Comparison of ENCODE assay signal across 8 cellular contexts in the genomic region with DNA sequence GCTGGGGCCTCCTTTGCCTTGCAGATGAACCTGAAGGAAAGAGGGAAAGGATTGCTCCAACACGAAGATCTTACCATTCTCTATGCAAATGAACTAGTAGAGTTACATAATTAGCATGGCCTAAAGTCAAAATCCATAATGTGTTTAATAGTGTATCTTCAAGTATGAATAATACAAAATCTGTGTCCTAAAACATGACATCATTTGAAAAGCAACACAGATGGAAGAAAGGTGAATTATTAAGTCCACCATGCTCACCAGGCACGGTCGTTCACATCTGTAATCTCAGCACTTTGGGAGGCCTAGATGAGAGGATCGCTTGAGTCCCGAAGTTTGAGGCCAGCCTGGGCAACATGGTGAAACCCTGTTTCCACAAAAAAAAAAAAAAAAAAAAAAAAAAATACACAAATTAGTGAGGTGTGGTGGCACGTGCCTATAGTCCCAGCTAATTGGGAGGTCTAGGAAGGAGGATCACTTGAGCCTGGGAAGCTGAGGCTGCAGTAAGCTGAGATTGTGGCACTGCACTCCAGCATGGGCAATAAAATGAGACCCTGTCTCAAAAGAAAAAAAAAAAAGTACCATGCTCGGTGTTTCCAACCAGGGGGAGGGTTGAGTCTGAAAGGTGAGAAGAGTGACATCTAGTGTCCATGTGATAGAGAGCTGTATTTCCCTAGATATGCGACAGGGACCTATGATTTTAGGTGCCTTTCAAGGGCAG. TPM values are rescaled to one million over a fixed set of nuclear protein-coding genes. Genes with fewer than 3 reads are reported as not detected.
DNase-seq lines count a peak whose midpoint lies in the region; ATAC-seq and TF ChIP-seq lines count a peak whose summit lies in the region.

No MANE protein-coding gene starts in this region.

- H3K9me3 ChIP-seq in SJCRH30 (replicated peaks), result no peaks in the 10 kb centered on the region

- TF ChIP-seq CTCF in LNCAP (IDR thresholded peaks at IDR 0.05) (peak; percentile 75), epithelial cell of proximal tubule (conservative IDR thresholded peaks at IDR 0.05; ENCODE audit: low read depth, low read length) (peak; percentile 81), neural crest cell (conservative IDR thresholded peaks at IDR 0.05) (peak; percentile 69)

- H3K27ac Mint-ChIP-seq in activated CD8-positive, alpha-beta memory T cell treated with anti-CD3 and anti-CD28 coated beads, Interleukin-2, amount 10 ng/mL, durations not matched to agents 7 days and 5 days, result no peak overlapping the region
- H3K27ac Mint-ChIP-seq in neural crest cell (ENCODE audit: unreplicated experiment), result no peak overlapping the region

- DNase-seq in activated CD8-positive, alpha-beta memory T cell treated with anti-CD3 and anti-CD28 coated beads, Interleukin-2, amount 10 ng/mL, durations not matched to agents 7 days and 5 days, result no peak
- no peak for DNase-seq in activated CD8-positive, alpha-beta memory T cell treated with anti-CD3 and anti-CD28 coated beads, Interleukin-2, amount 50 U/mL, for 4 hours
- DNase-seq in SJCRH30, result peak; percentile 22 to 61
- no peak for DNase-seq in epithelial cell of proximal tubule (ENCODE audit: low read depth)
- DNase-seq in neural crest cell (ENCODE audit: low read depth, low spot score), result no peak
- DNase-seq in NCI-H187 treated with DMSO at 0.1 percent for 48 hours (lab: John Stamatoyannopoulos, UW), result no peak

- peak; percentile 89 for ATAC-seq in activated CD8-positive, alpha-beta memory T cell treated with anti-CD3 and anti-CD28 coated beads, Interleukin-2, amount 10 ng/mL, durations not matched to agents 7 days and 5 days
- no peak for ATAC-seq in HG02678 (IDR thresholded peaks at IDR 0.05; ENCODE audit: unreplicated experiment)

- no peaks in the 10 kb centered on the region for H3K9me3 Mint-ChIP-seq in activated CD8-positive, alpha-beta memory T cell treated with anti-CD3 and anti-CD28 coated beads, Interleukin-2, amount 10 ng/mL, durations not matched to agents 7 days and 5 days (ENCODE audit: low read depth)
- no peaks in the 10 kb centered on the region for H3K9me3 Mint-ChIP-seq in neural crest cell

- no peaks in the 10 kb centered on the region for H3K36me3 ChIP-seq in SJCRH30

- H3K4me3 ChIP-seq in SJCRH30 (no peak overlapping the region), epithelial cell of proximal tubule (ENCODE audit: low read depth, low read length) (peak overlapping the region; percentile 23)

- no peak overlapping the region for H3K27ac ChIP-seq in SJCRH30

- peaks cover 5% of the 10 kb centered on the region for H3K4me1 Mint-ChIP-seq in activated CD8-positive, alpha-beta memory T cell treated with anti-CD3 and anti-CD28 coated beads, Interleukin-2, amount 10 ng/mL, durations not matched to agents 7 days and 5 days
- H3K4me1 Mint-ChIP-seq in neural crest cell, result no peaks in the 10 kb centered on the region

- H3K4me1 ChIP-seq in SJCRH30, result no peaks in the 10 kb centered on the region

- H3K27me3 ChIP-seq in SJCRH30, result no peaks in the 10 kb centered on the region

- no peaks in the 10 kb centered on the region for H3K36me3 Mint-ChIP-seq in activated CD8-positive, alpha-beta memory T cell treated with anti-CD3 and anti-CD28 coated beads, Interleukin-2, amount 10 ng/mL, durations not matched to agents 7 days and 5 days
- no peaks in the 10 kb centered on the region for H3K36me3 Mint-ChIP-seq in neural crest cell (ENCODE audit: low read depth)

- H3K27me3 Mint-ChIP-seq in activated CD8-positive, alpha-beta memory T cell treated with anti-CD3 and anti-CD28 coated beads, Interleukin-2, amount 10 ng/mL, durations not matched to agents 7 days and 5 days, result peaks cover 17% of the 10 kb centered on the region
- peaks cover 16% of the 10 kb centered on the region for H3K27me3 Mint-ChIP-seq in neural crest cell (ENCODE audit: low read depth)

- H3K4me3 Mint-ChIP-seq in activated CD8-positive, alpha-beta memory T cell treated with anti-CD3 and anti-CD28 coated beads, Interleukin-2, amount 10 ng/mL, durations not matched to agents 7 days and 5 days, result no peak overlapping the region
- no peak overlapping the region for H3K4me3 Mint-ChIP-seq in neural crest cell

- CTCF ChIA-PET in activated CD8-positive, alpha-beta memory T cell treated with anti-CD3 and anti-CD28 coated beads, Interleukin-2, amount 10 ng/mL, durations not matched to agents 7 days and 5 days (lab: Charles Lee), result interaction anchor here (0.7 to 3.1 kb wide), 28 partner anchors 9 to 299 kb away, joined by 3 to 23 read pairs (median 4); no protein-coding TSS in a partner anchor

RNA-seq across cellular contexts. Expression of gene VWA3A, which starts 6.4 kb away (rescaled TPM):
- total RNA-seq in activated CD8-positive, alpha-beta memory T cell treated with anti-CD3 and anti-CD28 coated beads, Interleukin-2, amount 10 ng/mL, durations not matched to agents 7 days and 5 days, result under 1 TPM; 0.28 to 0.29 TPM
- total RNA-seq in SJCRH30 (2014; rRNA removed; shearing (Covaris generic)), result not detected in 2 replicates
- total RNA-seq in epithelial cell of proximal tubule, result under 0.01 TPM in 1 of 2 replicates, not detected in the other
- total RNA-seq in neural crest cell, result 0.30 TPM in 1 of 2 replicates, not detected in the other

Comparison
In these comparisons a context has a peak if more than half of its experiments do, and no peak if none do; other contexts are left out.
1. DNase-seq: peak in SJCRH30 (2 of 2); none in activated CD8-positive, alpha-beta memory T cell treated with anti-CD3 and anti-CD28 coated beads, Interleukin-2, amount 10 ng/mL, durations not matched to agents 7 days and 5 days (single experiment), activated CD8-positive, alpha-beta memory T cell treated with anti-CD3 and anti-CD28 coated beads, Interleukin-2, amount 50 U/mL, for 4 hours (single experiment), epithelial cell of proximal tubule (single experiment), neural crest cell (single experiment) and NCI-H187 treated with DMSO at 0.1 percent for 48 hours (single experiment).
2. Peak in every context shown above with its lines, with median percentiles within 50 percentile points of each other: CTCF ChIP-seq.